ENCODE assay signal across 23 cellular contexts in the genomic region with DNA sequence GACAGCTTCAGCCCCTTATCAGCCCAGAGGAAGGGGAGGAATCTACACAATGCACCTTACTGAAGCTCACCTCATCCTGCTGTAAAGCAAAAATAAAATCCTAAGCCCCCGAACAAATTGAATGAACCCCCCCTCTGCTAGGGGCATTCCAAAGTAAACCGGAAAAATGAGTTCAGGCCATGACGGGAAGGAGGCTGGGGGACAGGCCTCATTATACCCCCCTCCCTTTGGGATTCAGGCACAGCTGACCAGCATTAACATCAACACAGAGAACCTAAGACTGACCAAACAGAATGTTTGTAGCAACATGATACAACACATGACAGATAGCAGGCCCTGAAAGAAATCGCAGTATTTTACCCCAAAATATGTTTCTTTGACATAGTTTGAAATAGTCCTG.
A peak's percentile ranks its signal among the peaks of the same experiment; 100 is the strongest.
DNase-seq lines count a peak whose midpoint lies in the region; TF ChIP-seq lines count a peak whose summit lies in the region.
"Had no signal": no experiment of that assay in that cellular context is flagged by ENCODE, and none has a peak within 500 bp of the region (broad histone marks: within the 10 kb centered on the region; RNA-seq: fewer than 3 reads in every experiment).

No MANE protein-coding gene starts in this region.

- H3K9me3 Mint-ChIP-seq in endodermal cell (peaks cover 2% of the 10 kb centered on the region), neural progenitor cell (peaks cover 4% of the 10 kb centered on the region), CD14-positive monocyte (peaks cover 0 to 3% (median 0%) of the 10 kb centered on the region in 7 donors)
- H3K9me3 Mint-ChIP-seq: CD4-positive, alpha-beta memory T cell; CD4-positive, CD25-positive, alpha-beta regulatory T cell; CD8-positive, alpha-beta memory T cell had no signal

- no peak overlapping the region for H3K4me3 Mint-ChIP-seq in endodermal cell
- H3K4me3 Mint-ChIP-seq in neural progenitor cell = no peak overlapping the region
- H3K4me3 Mint-ChIP-seq in CD14-positive monocyte = no peak overlapping the region
- H3K4me3 Mint-ChIP-seq: B cell; CD4-positive, alpha-beta memory T cell; CD4-positive, CD25-positive, alpha-beta regulatory T cell; CD8-positive, alpha-beta memory T cell had no signal

- no peaks in the 10 kb centered on the region for H4K20me1 ChIP-seq in neural progenitor cell (ENCODE audit: low read depth)
- H4K20me1 ChIP-seq: BLaER1 treated with 17β-estradiol and CSF1 and Interleukin-3, amounts not matched to agents 10 nM and 100 nM had no signal

- H3K27ac ChIP-seq in SJCRH30 = peak overlapping the region; percentile 2; the same call in 1 of the 2 replicates
- no peak overlapping the region for H3K27ac ChIP-seq in endodermal cell (ENCODE audit: low read depth, low read length)
- no peak overlapping the region for H3K27ac ChIP-seq in neural progenitor cell
- no peak overlapping the region for H3K27ac ChIP-seq in ascending aorta
- H3K27ac ChIP-seq: 22Rv1; BLaER1 treated with 17β-estradiol and CSF1 and Interleukin-3, amounts not matched to agents 10 nM and 100 nM; C4-2B had no signal

- no peaks in the 10 kb centered on the region for H3F3A ChIP-seq in neural progenitor cell (ENCODE audit: low read depth)

- no peaks in the 10 kb centered on the region for H3K36me3 Mint-ChIP-seq in endodermal cell (ENCODE audit: low read depth)
- no peaks in the 10 kb centered on the region for H3K36me3 Mint-ChIP-seq in neural progenitor cell
- H3K36me3 Mint-ChIP-seq in CD14-positive monocyte = no peaks in the 10 kb centered on the region
- H3K36me3 Mint-ChIP-seq: CD4-positive, alpha-beta memory T cell; CD4-positive, CD25-positive, alpha-beta regulatory T cell; CD8-positive, alpha-beta memory T cell had no signal

- TF ChIP-seq CTCF in endodermal cell (conservative IDR thresholded peaks at IDR 0.05) (no peak), neural progenitor cell (IDR thresholded peaks at IDR 0.05) (no peak), CD14-positive monocyte (IDR thresholded peaks at IDR 0.05) (no peak), ascending aorta (IDR thresholded peaks at IDR 0.05) (no peak)

- intact Hi-C loops in CD14-positive monocyte (cut with micrococcal nuclease) (no loop called here), ascending aorta (cut with DNase I) (no loop called here)

- 88 to 100% methylated on average over 3 to 4 of the region's 4 CpGs for WGBS in endodermal cell (ENCODE audit: insufficient coverage in 1 of 2, insufficient read length in 1 of 2), 2 experiments

- H2AFZ ChIP-seq in neural progenitor cell (replicated peaks) = no peak overlapping the region

- no peak overlapping the region for H3K4me2 ChIP-seq in neural progenitor cell
- H3K4me2 ChIP-seq: A549; BLaER1 treated with 17β-estradiol and CSF1 and Interleukin-3, amounts not matched to agents 10 nM and 100 nM had no signal

- peaks cover 10% of the 10 kb centered on the region; the same call in 1 of the 2 replicates for H3K4me1 ChIP-seq in SJCRH30
- no peaks in the 10 kb centered on the region for H3K4me1 ChIP-seq in endodermal cell (ENCODE audit: control insufficient read depth, insufficient read depth, low read length)
- H3K4me1 ChIP-seq in neural progenitor cell = no peaks in the 10 kb centered on the region
- no peaks in the 10 kb centered on the region for H3K4me1 ChIP-seq in ascending aorta
- H3K4me1 ChIP-seq: A549 had no signal

- no peak overlapping the region for H3K9ac ChIP-seq in endodermal cell (ENCODE audit: extremely low read depth, low read length, poor library complexity, severe bottlenecking)
- no peak overlapping the region for H3K9ac ChIP-seq in neural progenitor cell
- H3K9ac ChIP-seq: BLaER1 treated with 17β-estradiol and CSF1 and Interleukin-3, amounts not matched to agents 10 nM and 100 nM had no signal

- H3K4me1 Mint-ChIP-seq in endodermal cell (no peaks in the 10 kb centered on the region), neural progenitor cell (no peaks in the 10 kb centered on the region), CD14-positive monocyte (no peaks in the 10 kb centered on the region)
- H3K4me1 Mint-ChIP-seq: B cell; CD4-positive, alpha-beta memory T cell; CD4-positive, CD25-positive, alpha-beta regulatory T cell; CD8-positive, alpha-beta memory T cell had no signal

- DNase-seq in SJCRH30 (peak; percentile 60 to 74), endodermal cell (peak; percentile 11), neural progenitor cell (ENCODE audit: low spot score) (no peak), CD14-positive monocyte (ENCODE audit: low spot score) (no peak), ascending aorta (ENCODE audit: low spot score in 2 of 2) (no peak)
- DNase-seq: AML-193; CD4-positive, alpha-beta memory T cell; CD4-positive, CD25-positive, alpha-beta regulatory T cell; CD8-positive, alpha-beta memory T cell; COR-L47; DMS 273 treated with DMSO at 0.1 percent for 48 hours; DMS153; DMS53; DMS79; DND-41; EL; GDM1 had no signal

- H3K27ac Mint-ChIP-seq in endodermal cell = no peak overlapping the region
- H3K27ac Mint-ChIP-seq in neural progenitor cell = peak overlapping the region; percentile 78
- peak overlapping the region in 1 of 7 donors; percentile 80 for H3K27ac Mint-ChIP-seq in CD14-positive monocyte
- H3K27ac Mint-ChIP-seq: B cell; CD4-positive, CD25-positive, alpha-beta regulatory T cell; CD8-positive, alpha-beta memory T cell had no signal

- H3K27me3 Mint-ChIP-seq in endodermal cell (ENCODE audit: insufficient read depth) = no peaks in the 10 kb centered on the region
- peaks cover 2% of the 10 kb centered on the region for H3K27me3 Mint-ChIP-seq in neural progenitor cell (ENCODE audit: insufficient read depth, low read depth)
- peaks cover 1 to 3% (median 3%) of the 10 kb centered on the region in 3 donors for H3K27me3 Mint-ChIP-seq in CD14-positive monocyte (ENCODE audit: low read depth in 3 of 3)

- no peak overlapping the region for H3K4me3 ChIP-seq in SJCRH30
- H3K4me3 ChIP-seq in endodermal cell (ENCODE audit: low read length) = no peak overlapping the region
- no peak overlapping the region for H3K4me3 ChIP-seq in neural progenitor cell
- H3K4me3 ChIP-seq in ascending aorta = no peak overlapping the region
- H3K4me3 ChIP-seq: A549; BLaER1 treated with 17β-estradiol and CSF1 and Interleukin-3, amounts not matched to agents 10 nM and 100 nM; GM12878 had no signal

- no peaks in the 10 kb centered on the region for H3K9me3 ChIP-seq in SJCRH30 (replicated peaks)
- H3K9me3 ChIP-seq in endodermal cell (ENCODE audit: control insufficient read depth, low read length) = no peaks in the 10 kb centered on the region
- H3K9me3 ChIP-seq in neural progenitor cell (ENCODE audit: low read depth) = no peaks in the 10 kb centered on the region
- H3K9me3 ChIP-seq in ascending aorta = no peaks in the 10 kb centered on the region
- H3K9me3 ChIP-seq: A549; BLaER1 treated with 17β-estradiol and CSF1 and Interleukin-3, amounts not matched to agents 10 nM and 100 nM had no signal

- H3K27me3 ChIP-seq in SJCRH30 = no peaks in the 10 kb centered on the region
- H3K27me3 ChIP-seq in endodermal cell (ENCODE audit: control insufficient read depth, insufficient read depth, low read length, poor library complexity, severe bottlenecking) = no peaks in the 10 kb centered on the region
- no peaks in the 10 kb centered on the region for H3K27me3 ChIP-seq in neural progenitor cell
- no peaks in the 10 kb centered on the region for H3K27me3 ChIP-seq in ascending aorta
- H3K27me3 ChIP-seq: BLaER1 treated with 17β-estradiol and CSF1 and Interleukin-3, amounts not matched to agents 10 nM and 100 nM had no signal

- H3K36me3 ChIP-seq in SJCRH30 = no peaks in the 10 kb centered on the region
- no peaks in the 10 kb centered on the region for H3K36me3 ChIP-seq in endodermal cell (ENCODE audit: control insufficient read depth, insufficient read depth, low read length)
- H3K36me3 ChIP-seq in neural progenitor cell = no peaks in the 10 kb centered on the region
- no peaks in the 10 kb centered on the region for H3K36me3 ChIP-seq in ascending aorta

- H3K79me2 ChIP-seq in neural progenitor cell (ENCODE audit: low read depth) = no peaks in the 10 kb centered on the region

Comparison
In these comparisons a context has a peak if more than half of its experiments do, and no peak if none do; other contexts are left out.
1. DNase-seq: peak in SJCRH30 (2 of 2) and endodermal cell (single experiment); none in neural progenitor cell (single experiment), CD14-positive monocyte (single experiment) and ascending aorta (0 of 2).